ENCODE assay signal across 8 cellular contexts in the genomic region with DNA sequence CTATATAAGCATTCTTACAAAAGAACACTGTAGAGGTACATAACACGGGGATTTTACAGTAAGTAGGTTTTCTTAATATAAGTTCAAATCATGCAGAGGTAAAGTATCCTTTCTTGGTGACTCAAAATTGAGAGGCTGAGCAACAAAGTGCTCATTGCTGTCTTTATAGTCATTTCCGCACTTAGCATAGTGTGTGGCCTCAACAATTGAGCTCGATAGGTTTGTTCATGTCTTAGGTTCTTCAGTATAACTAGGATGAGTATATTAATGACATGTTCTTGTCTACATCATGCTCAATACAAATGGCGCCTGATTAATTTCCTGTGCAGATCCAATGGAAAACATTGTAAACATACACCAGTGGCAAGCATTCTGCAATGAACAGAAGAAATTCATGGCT. TPM values are rescaled to one million over a fixed set of nuclear protein-coding genes. Genes with fewer than 3 reads are reported as not detected.
DNase-seq lines count a peak whose midpoint lies in the region; ATAC-seq lines count a peak whose summit lies in the region.

No MANE protein-coding gene starts in this region.

- peak overlapping the region; percentile 94 for H3K27ac Mint-ChIP-seq in activated naive CD8-positive, alpha-beta T cell treated with anti-CD3 and anti-CD28 coated beads, Interleukin-2, amount 50 U/mL, for 24 hours

- DNase-seq in Ammon's horn (ENCODE audit: low spot score), result peak; percentile 15
- DNase-seq in HCEC 1CT, result peak; percentile 73
- DNase-seq in activated naive CD8-positive, alpha-beta T cell treated with anti-CD3 and anti-CD28 coated beads, Interleukin-2, amount 50 U/mL, for 24 hours, result no peak
- DNase-seq in kidney glomerular epithelial cell (lab: John Stamatoyannopoulos, UW), result peak; percentile 6
- DNase-seq in 8988T, result no peak
- DNase-seq in HPDE6-E6E7 (ENCODE audit: extremely low spot score), result no peak

- no peaks in the 10 kb centered on the region for H3K36me3 ChIP-seq in thymus (ENCODE audit: control insufficient read depth, insufficient read depth)

- H3K27me3 Mint-ChIP-seq in activated naive CD8-positive, alpha-beta T cell treated with anti-CD3 and anti-CD28 coated beads, Interleukin-2, amount 50 U/mL, for 24 hours, result no peaks in the 10 kb centered on the region

- H3K4me1 ChIP-seq in thymus (ENCODE audit: control insufficient read depth, insufficient read depth, low read length), result peaks cover 10% of the 10 kb centered on the region

- peak; percentile 7 for ATAC-seq in activated naive CD8-positive, alpha-beta T cell treated with anti-CD3 and anti-CD28 coated beads, Interleukin-2, amount 50 U/mL, for 24 hours
- no peak for ATAC-seq in GM18870 (IDR thresholded peaks at IDR 0.05; ENCODE audit: unreplicated experiment)

- peak overlapping the region; percentile 82 for H3K4me3 Mint-ChIP-seq in activated naive CD8-positive, alpha-beta T cell treated with anti-CD3 and anti-CD28 coated beads, Interleukin-2, amount 50 U/mL, for 24 hours

- no peak overlapping the region for H3K27ac ChIP-seq in thymus (ENCODE audit: low read depth)

- no peaks in the 10 kb centered on the region for H3K36me3 Mint-ChIP-seq in activated naive CD8-positive, alpha-beta T cell treated with anti-CD3 and anti-CD28 coated beads, Interleukin-2, amount 50 U/mL, for 24 hours (ENCODE audit: low read depth)

- WGBS in thymus, result 33% methylated on average over 4 of the region's 4 CpGs

- H3K9me3 Mint-ChIP-seq in activated naive CD8-positive, alpha-beta T cell treated with anti-CD3 and anti-CD28 coated beads, Interleukin-2, amount 50 U/mL, for 24 hours, result no peaks in the 10 kb centered on the region

- H3K9me3 ChIP-seq in thymus (ENCODE audit: control insufficient read depth), result no peaks in the 10 kb centered on the region

- H3K4me1 Mint-ChIP-seq in activated naive CD8-positive, alpha-beta T cell treated with anti-CD3 and anti-CD28 coated beads, Interleukin-2, amount 50 U/mL, for 24 hours, result peaks cover 45% of the 10 kb centered on the region

- H3K27me3 ChIP-seq in thymus (ENCODE audit: control insufficient read depth, insufficient read depth), result no peaks in the 10 kb centered on the region

- peak overlapping the region; percentile 8 for H3K4me3 ChIP-seq in thymus (ENCODE audit: low read length)

RNA-seq across cellular contexts. Expression of gene WDFY2, which starts 1.4 kb away (rescaled TPM):
- polyA plus RNA-seq in thymus, result 7.4 TPM

Comparison
In these comparisons a context has a peak if more than half of its experiments do, and no peak if none do; other contexts are left out.
1. DNase-seq: peak in Ammon's horn (single experiment), HCEC 1CT (single experiment) and kidney glomerular epithelial cell (single experiment); none in activated naive CD8-positive, alpha-beta T cell treated with anti-CD3 and anti-CD28 coated beads, Interleukin-2, amount 50 U/mL, for 24 hours (single experiment), 8988T (single experiment) and HPDE6-E6E7 (single experiment).